Comparison of ENCODE assay signal across 23 cellular contexts in genomic region chr13:37680137-37680536, GRCh38.
"Had no signal": no experiment of that assay in that cellular context is flagged by ENCODE, and none has a peak within 500 bp of the region (broad histone marks: within the 10 kb centered on the region; RNA-seq: fewer than 3 reads in every experiment).

No MANE protein-coding gene starts in this region.

- H3K4me3 ChIP-seq: dorsolateral prefrontal cortex, gastrocnemius medialis, lung, right atrium auricular region, stomach had no signal

- H3K27me3 ChIP-seq: dorsolateral prefrontal cortex, gastrocnemius medialis, neutrophil, right atrium auricular region, stomach had no signal

- ATAC-seq: esophagus mucosa; gastrocnemius medialis; left cardiac atrium; left ventricle myocardium superior; naive thymus-derived CD4-positive, alpha-beta T cell had no signal

- H3K4me1 ChIP-seq: gastrocnemius medialis, right atrium auricular region had no signal

- DNase-seq: cortex of kidney; dorsolateral prefrontal cortex; effector CD8-positive, alpha-beta T cell; gastrocnemius medialis; glutamatergic neuron; immature natural killer cell; kidney; left cardiac atrium; left ventricle myocardium superior; naive thymus-derived CD4-positive, alpha-beta T cell; posterior cingulate gyrus; small intestine; stimulated activated CD4-positive, alpha-beta T cell treated with anti-CD3 and anti-CD28 coated beads, Interleukin-12 subunit alpha, Interleukin-12 subunit beta, amount 100 ng/mL, for 4 hours; stimulated activated naive CD4-positive, alpha-beta T cell; stomach; substantia nigra; trophoblast cell had no signal

- H3K36me3 ChIP-seq: gastrocnemius medialis, neutrophil, right atrium auricular region, stomach, thoracic aorta had no signal

- H3K27ac ChIP-seq: gastrocnemius medialis, neutrophil had no signal

- FAIRE-seq: small intestine, urothelium cell line had no signal

- H3K9me3 ChIP-seq: gastrocnemius medialis, neutrophil, right atrium auricular region, stomach, thoracic aorta had no signal
